In the genomic region with DNA sequence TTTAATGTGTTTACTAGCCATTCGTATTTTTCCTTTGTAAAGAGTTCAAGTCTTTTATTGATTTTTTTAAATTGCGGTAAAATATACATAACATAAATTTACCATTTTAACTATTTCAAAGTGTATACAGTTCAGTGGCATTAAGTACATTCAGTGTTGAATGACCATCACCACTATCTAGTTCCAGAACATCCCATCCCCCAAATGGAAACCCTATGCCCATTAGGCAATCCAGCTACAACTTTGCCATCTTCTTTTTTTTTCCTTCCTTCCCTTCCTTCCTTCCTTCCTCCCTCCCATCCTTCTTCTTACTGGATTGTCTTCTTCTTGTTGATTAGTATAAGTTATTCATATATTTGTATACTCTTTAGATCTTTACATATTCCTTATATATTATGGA, we compare ENCODE assay signal across 23 cellular contexts. TPM values are rescaled to one million over a fixed set of nuclear protein-coding genes. Genes with fewer than 3 reads are reported as not detected.
DNase-seq lines count a peak whose midpoint lies in the region; ATAC-seq and TF ChIP-seq lines count a peak whose summit lies in the region.
"Had no signal": no experiment of that assay in that cellular context is flagged by ENCODE, and none has a peak within 500 bp of the region (broad histone marks: within the 10 kb centered on the region; RNA-seq: fewer than 3 reads in every experiment).

No MANE protein-coding gene starts in this region.

- H3K36me3 Mint-ChIP-seq in MCF 10A (ENCODE audit: insufficient read depth, unreplicated experiment): peaks cover 28% of the 10 kb centered on the region
- H3K36me3 Mint-ChIP-seq in activated T-helper 2 cell treated with anti-CD3 and anti-CD28 coated beads, Interferon-gamma antibody, Interleukin-2, Interleukin-4, amounts not matched to agents 10 μg/mL and 5 μg/mL and 100 μg/mL, durations not matched to agents 14 hours and 24 hours and 36 hours (ENCODE audit: low read depth): no peaks in the 10 kb centered on the region
- H3K36me3 Mint-ChIP-seq: CD14-positive monocyte; CD4-positive, alpha-beta memory T cell; CD4-positive, CD25-positive, alpha-beta regulatory T cell had no signal

- H2AFZ ChIP-seq in mammary epithelial cell (ENCODE audit: low read depth, low read length): no peak overlapping the region
- no peak overlapping the region for H2AFZ ChIP-seq in PC-3 (ENCODE audit: low read length)

- intact Hi-C loops in MCF 10A (cut with micrococcal nuclease): no loop called here
- intact Hi-C loops in mammary epithelial cell (cut with micrococcal nuclease): no loop called here
- intact Hi-C loops in PC-3 (cut with micrococcal nuclease): no loop called here
- intact Hi-C loops in activated T-helper 2 cell treated with anti-CD3 and anti-CD28 coated beads, Interferon-gamma antibody, Interleukin-2, Interleukin-4, amounts not matched to agents 10 μg/mL and 5 μg/mL and 100 μg/mL, durations not matched to agents 14 hours and 24 hours and 36 hours (cut with micrococcal nuclease): no loop called here
- intact Hi-C loops in left ventricle myocardium inferior (cut with micrococcal nuclease): no loop called here

- POLR2A ChIA-PET in MCF 10A (lab: Yijun Ruan, JAX): interaction anchor here (0.6 kb wide), 1 partner anchor 114 kb away, joined by 3 read pairs; no protein-coding TSS in a partner anchor
- POLR2A ChIA-PET in PC-3 (lab: Charles Lee; ENCODE audit: unreplicated experiment): no interaction called here

- no peaks in the 10 kb centered on the region for H3F3A ChIP-seq in PC-3 (ENCODE audit: low read length, unreplicated experiment)

- H3K27ac Mint-ChIP-seq in MCF 10A (ENCODE audit: low read depth, unreplicated experiment): peak overlapping the region; percentile 36
- H3K27ac Mint-ChIP-seq in activated T-helper 2 cell treated with anti-CD3 and anti-CD28 coated beads, Interferon-gamma antibody, Interleukin-2, Interleukin-4, amounts not matched to agents 10 μg/mL and 5 μg/mL and 100 μg/mL, durations not matched to agents 14 hours and 24 hours and 36 hours: no peak overlapping the region
- H3K27ac Mint-ChIP-seq: CD14-positive monocyte; CD4-positive, alpha-beta memory T cell; CD4-positive, CD25-positive, alpha-beta regulatory T cell; CD8-positive, alpha-beta memory T cell had no signal

- H3K4me3 Mint-ChIP-seq in MCF 10A (ENCODE audit: unreplicated experiment): no peak overlapping the region
- H3K4me3 Mint-ChIP-seq in activated T-helper 2 cell treated with anti-CD3 and anti-CD28 coated beads, Interferon-gamma antibody, Interleukin-2, Interleukin-4, amounts not matched to agents 10 μg/mL and 5 μg/mL and 100 μg/mL, durations not matched to agents 14 hours and 24 hours and 36 hours (ENCODE audit: low read depth): no peak overlapping the region
- H3K4me3 Mint-ChIP-seq: CD14-positive monocyte; CD4-positive, alpha-beta memory T cell; CD4-positive, CD25-positive, alpha-beta regulatory T cell; CD8-positive, alpha-beta memory T cell had no signal

- DNase-seq in MCF 10A (ENCODE audit: unreplicated experiment) (no peak), mammary epithelial cell (no peak), PC-3 (no peak), left ventricle myocardium inferior (no peak)
- no peak for DNase-seq in activated T-helper 2 cell treated with anti-CD3 and anti-CD28 coated beads, Interferon-gamma antibody, Interleukin-2, Interleukin-4, amounts not matched to agents 10 μg/mL and 5 μg/mL and 100 μg/mL, durations not matched to agents 14 hours and 24 hours and 36 hours (ENCODE audit: low spot score)
- DNase-seq: 8988T; ACHN; BE2C; C1 segment of cervical spinal cord; CD4-positive, alpha-beta memory T cell; CD4-positive, CD25-positive, alpha-beta regulatory T cell; CD8-positive, alpha-beta memory T cell; COR-L47; DMS 273 treated with DMSO at 0.1 percent for 48 hours; DMS153; DMS53; DMS79; DND-41; EL; GDM1 had no signal

- CTCF ChIA-PET in MCF 10A (lab: Yijun Ruan, JAX): interaction anchor here (1.3 to 3.3 kb wide), 3 partner anchors 8 to 62 kb away, joined by 6 to 20 read pairs (median 7); a partner anchor contains a TSS
- CTCF ChIA-PET in mammary epithelial cell (lab: Charles Lee; ENCODE audit: low non-redundant PET): no interaction called here
- CTCF ChIA-PET in PC-3 (lab: Charles Lee): interaction anchor here (0.6 kb wide), 1 partner anchor 62 kb away, joined by 4 read pairs; no protein-coding TSS in a partner anchor

- H3K36me3 ChIP-seq in mammary epithelial cell (ENCODE audit: insufficient read depth, low read length): peaks cover 7% of the 10 kb centered on the region
- H3K36me3 ChIP-seq in PC-3 (ENCODE audit: low read depth, low read length): peaks cover 9% of the 10 kb centered on the region; the same call in 1 of the 2 replicates
- peaks cover 66% of the 10 kb centered on the region for H3K36me3 ChIP-seq in left ventricle myocardium inferior
- H3K36me3 ChIP-seq: BE2C, BLaER1 had no signal

- H3K27me3 ChIP-seq in mammary epithelial cell (ENCODE audit: insufficient read depth, low read length): no peaks in the 10 kb centered on the region
- H3K27me3 ChIP-seq in PC-3 (ENCODE audit: low read length): no peaks in the 10 kb centered on the region
- H3K27me3 ChIP-seq in left ventricle myocardium inferior (ENCODE audit: low read depth): no peaks in the 10 kb centered on the region
- H3K27me3 ChIP-seq: BE2C, BLaER1 had no signal

- whole genome bisulfite sequencing in mammary epithelial cell (ENCODE audit: low coverage, missing lambda C conversion rate): 82% methylated on average over 2 of the region's 2 CpGs

- peak; percentile 16; the same call in 1 of the 2 replicates for ATAC-seq in PC-3
- ATAC-seq: GM12878 had no signal

- H3K79me2 ChIP-seq in mammary epithelial cell (ENCODE audit: insufficient read depth, low read length) (peaks cover 12% of the 10 kb centered on the region), PC-3 (ENCODE audit: low read length) (peaks cover 2% of the 10 kb centered on the region; the same call in 1 of the 2 replicates)

- no peak overlapping the region for H3K4me2 ChIP-seq in mammary epithelial cell (ENCODE audit: insufficient read depth, low read depth, low read length)
- no peak overlapping the region for H3K4me2 ChIP-seq in PC-3 (ENCODE audit: low read length)
- H3K4me2 ChIP-seq: BLaER1 had no signal

- BruUV-seq in MCF 10A (replicated peaks; lab: Mats Ljungman, UMichigan) (no TSS peak), mammary epithelial cell (replicated peaks; lab: Mats Ljungman, UMichigan) (no TSS peak), PC-3 (replicated peaks; lab: Mats Ljungman, UMichigan) (no TSS peak)

- in situ Hi-C loops in mammary epithelial cell (cut with MboI; ENCODE audit: low sequenced_read_pairs in 2 of 2): loop anchor here in 1 of 2 donors (10.0 to 25.0 kb wide), 2 partner anchors 114 to 362 kb away; no protein-coding TSS in a partner anchor

- no peaks in the 10 kb centered on the region for H3K4me1 Mint-ChIP-seq in MCF 10A (ENCODE audit: insufficient read depth, unreplicated experiment)
- H3K4me1 Mint-ChIP-seq in activated T-helper 2 cell treated with anti-CD3 and anti-CD28 coated beads, Interferon-gamma antibody, Interleukin-2, Interleukin-4, amounts not matched to agents 10 μg/mL and 5 μg/mL and 100 μg/mL, durations not matched to agents 14 hours and 24 hours and 36 hours (ENCODE audit: low read depth): no peaks in the 10 kb centered on the region
- H3K4me1 Mint-ChIP-seq: CD4-positive, alpha-beta memory T cell; CD4-positive, CD25-positive, alpha-beta regulatory T cell; CD8-positive, alpha-beta memory T cell had no signal

- H4K20me1 ChIP-seq in mammary epithelial cell (ENCODE audit: insufficient read depth, low read length): no peaks in the 10 kb centered on the region
- no peaks in the 10 kb centered on the region for H4K20me1 ChIP-seq in PC-3 (ENCODE audit: low read length)
- H4K20me1 ChIP-seq: BLaER1 had no signal

- H3K9me2 ChIP-seq in PC-3 (replicated peaks; ENCODE audit: low read length): no peaks in the 10 kb centered on the region

- H3K27me3 Mint-ChIP-seq in MCF 10A (ENCODE audit: insufficient read depth, unreplicated experiment): no peaks in the 10 kb centered on the region
- H3K27me3 Mint-ChIP-seq in activated T-helper 2 cell treated with anti-CD3 and anti-CD28 coated beads, Interferon-gamma antibody, Interleukin-2, Interleukin-4, amounts not matched to agents 10 μg/mL and 5 μg/mL and 100 μg/mL, durations not matched to agents 14 hours and 24 hours and 36 hours (ENCODE audit: low read depth): no peaks in the 10 kb centered on the region
- H3K27me3 Mint-ChIP-seq: CD4-positive, CD25-positive, alpha-beta regulatory T cell had no signal

- H3K27ac ChIP-seq in mammary epithelial cell (ENCODE audit: insufficient read depth, low read depth, low read length): no peak overlapping the region
- no peak overlapping the region for H3K27ac ChIP-seq in PC-3 (ENCODE audit: low read length)
- no peak overlapping the region for H3K27ac ChIP-seq in left ventricle myocardium inferior (replicated peaks)
- H3K27ac ChIP-seq: BLaER1 had no signal

- H3K4me1 ChIP-seq in mammary epithelial cell (ENCODE audit: insufficient read depth, low read length): no peaks in the 10 kb centered on the region
- no peaks in the 10 kb centered on the region for H3K4me1 ChIP-seq in PC-3 (ENCODE audit: insufficient read depth, low read length)
- H3K4me1 ChIP-seq in left ventricle myocardium inferior: peaks cover 9% of the 10 kb centered on the region
- H3K4me1 ChIP-seq: BE2C had no signal

- dilution Hi-C loops in mammary epithelial cell (cut with HindIII; ENCODE audit: low sequenced_read_pairs): loop anchor here (5.0 kb wide), 1 partner anchor 48 kb away; no protein-coding TSS in a partner anchor

- H3K4me3 ChIP-seq in mammary epithelial cell (replicated peaks in 1 of 3; ENCODE audit: insufficient read depth in 1 of 3, low read depth in 2 of 3, low read length in 3 of 3) (no peak overlapping the region), PC-3 (ENCODE audit: low read length) (no peak overlapping the region), left ventricle myocardium inferior (no peak overlapping the region)
- H3K4me3 ChIP-seq: BLaER1, GM12878 had no signal

- H3K9me3 Mint-ChIP-seq in MCF 10A (ENCODE audit: unreplicated experiment): no peaks in the 10 kb centered on the region
- no peaks in the 10 kb centered on the region for H3K9me3 Mint-ChIP-seq in activated T-helper 2 cell treated with anti-CD3 and anti-CD28 coated beads, Interferon-gamma antibody, Interleukin-2, Interleukin-4, amounts not matched to agents 10 μg/mL and 5 μg/mL and 100 μg/mL, durations not matched to agents 14 hours and 24 hours and 36 hours
- H3K9me3 Mint-ChIP-seq: CD14-positive monocyte; CD4-positive, CD25-positive, alpha-beta regulatory T cell; CD8-positive, alpha-beta memory T cell had no signal

- H3K9me3 ChIP-seq in mammary epithelial cell (replicated peaks; ENCODE audit: insufficient read depth, low read length): no peaks in the 10 kb centered on the region
- no peaks in the 10 kb centered on the region for H3K9me3 ChIP-seq in PC-3 (ENCODE audit: low read length)
- no peaks in the 10 kb centered on the region for H3K9me3 ChIP-seq in left ventricle myocardium inferior (replicated peaks)
- H3K9me3 ChIP-seq: BE2C, BLaER1 had no signal

- no peak for TF ChIP-seq CTCF in MCF 10A (IDR thresholded peaks at IDR 0.05; ENCODE audit: unreplicated experiment)
- no peak for TF ChIP-seq CTCF in mammary epithelial cell (conservative IDR thresholded peaks at IDR 0.05 in 1 of 2, IDR thresholded peaks at IDR 0.05 in 1 of 2; ENCODE audit: extremely low read depth in 1 of 2, insufficient read depth in 1 of 2, low read depth in 1 of 2, low read length in 2 of 2)
- TF ChIP-seq CTCF in PC-3 (conservative IDR thresholded peaks at IDR 0.05; ENCODE audit: low read depth, low read length): no peak
- TF ChIP-seq CTCF in left ventricle myocardium inferior (IDR thresholded peaks at IDR 0.05; ENCODE audit: borderline replicate concordance): no peak

- H3K9ac ChIP-seq in mammary epithelial cell (ENCODE audit: insufficient read depth, low read length): no peak overlapping the region
- H3K9ac ChIP-seq in PC-3 (ENCODE audit: low read length): no peak overlapping the region
- H3K9ac ChIP-seq: BLaER1 had no signal

RNA-seq across cellular contexts. Expression of a gene that starts 8.6 kb away (rescaled TPM):
- total RNA-seq in MCF 10A (2022) (16.5 and 18.9 TPM in 2 replicates), mammary epithelial cell (10 to 100 TPM; 16.0 to 20.8 TPM), PC-3 (2014; rRNA removed) (24.1 and 27.9 TPM in 2 replicates), left ventricle myocardium inferior (19.9 TPM)
- polyA plus RNA-seq in mammary epithelial cell: 16.2 TPM
- 16.2 TPM for polyA minus RNA-seq in mammary epithelial cell
- total RNA-seq in activated T-helper 2 cell treated with anti-CD3 and anti-CD28 coated beads, Interferon-gamma antibody, Interleukin-2, Interleukin-4, amounts not matched to agents 10 μg/mL and 5 μg/mL and 100 μg/mL, durations not matched to agents 14 hours and 24 hours and 36 hours: 1.2 and 1.6 TPM in 2 replicates
- polyA plus RNA-seq: CD14-positive monocyte; CD4-positive, alpha-beta memory T cell; CD8-positive, alpha-beta memory T cell had no signal

RNA-seq across cellular contexts. Expression of a gene that starts 17.4 kb away (rescaled TPM):
- total RNA-seq in MCF 10A (2022) (not detected in 2 replicates), mammary epithelial cell (not detected), PC-3 (2014; rRNA removed) (not detected in 2 replicates), left ventricle myocardium inferior (4.2 TPM)
- 0.02 TPM for polyA plus RNA-seq in mammary epithelial cell
- polyA minus RNA-seq in mammary epithelial cell: not detected
- total RNA-seq in activated T-helper 2 cell treated with anti-CD3 and anti-CD28 coated beads, Interferon-gamma antibody, Interleukin-2, Interleukin-4, amounts not matched to agents 10 μg/mL and 5 μg/mL and 100 μg/mL, durations not matched to agents 14 hours and 24 hours and 36 hours: 0.07 TPM in 1 of 2 replicates, not detected in the other
- total RNA-seq: CD4-positive, alpha-beta memory T cell; CD4-positive, CD25-positive, alpha-beta regulatory T cell; CD8-positive, alpha-beta memory T cell; GM12878 had no signal
- polyA plus RNA-seq: CD14-positive monocyte; CD4-positive, alpha-beta memory T cell; CD4-positive, CD25-positive, alpha-beta regulatory T cell; CD8-positive, alpha-beta memory T cell; GM12878 had no signal

RNA-seq across cellular contexts. Expression of a gene that starts 31.7 kb away (rescaled TPM):
- total RNA-seq in MCF 10A (2022) (23.8 and 34.1 TPM in 2 replicates), mammary epithelial cell (10 to 100 TPM; 27.0 to 39.7 TPM), PC-3 (2014; rRNA removed) (14.0 and 16.2 TPM in 2 replicates), left ventricle myocardium inferior (34.6 TPM)
- 15.3 TPM for polyA plus RNA-seq in mammary epithelial cell
- 49.7 TPM for polyA minus RNA-seq in mammary epithelial cell
- total RNA-seq in activated T-helper 2 cell treated with anti-CD3 and anti-CD28 coated beads, Interferon-gamma antibody, Interleukin-2, Interleukin-4, amounts not matched to agents 10 μg/mL and 5 μg/mL and 100 μg/mL, durations not matched to agents 14 hours and 24 hours and 36 hours: 8.2 and 11.4 TPM in 2 replicates
